Comparison of ENCODE assay signal across 10 cellular contexts in genomic region chr16:56281256-56281805, GRCh38.
A peak's percentile ranks its signal among the peaks of the same experiment; 100 is the strongest.
DNase-seq lines count a peak whose midpoint lies in the region; ATAC-seq and TF ChIP-seq lines count a peak whose summit lies in the region.
"Had no signal": no experiment of that assay in that cellular context is flagged by ENCODE, and none has a peak within 500 bp of the region (broad histone marks: within the 10 kb centered on the region; RNA-seq: fewer than 3 reads in every experiment).

No MANE protein-coding gene starts in this region.

- POLR2A ChIA-PET in activated CD4-positive, alpha-beta memory T cell treated with anti-CD3 and anti-CD28 coated beads, Interleukin-2, amount 10 ng/mL, durations not matched to agents 7 days and 5 days (lab: Charles Lee) = interaction anchor here (1.1 kb wide), 1 partner anchor 51 kb away, joined by 3 read pairs; no protein-coding TSS in a partner anchor
- POLR2A ChIA-PET in GM10248 (lab: Yijun Ruan, JAX) = no interaction called here

- H3K9me3 Mint-ChIP-seq in HFFc6 (no peaks in the 10 kb centered on the region), immature natural killer cell (no peaks in the 10 kb centered on the region)
- H3K9me3 Mint-ChIP-seq in activated CD4-positive, alpha-beta memory T cell treated with anti-CD3 and anti-CD28 coated beads, Interleukin-2, amount 10 ng/mL, durations not matched to agents 7 days and 5 days = no peaks in the 10 kb centered on the region

- no peak overlapping the region for H3K4me3 Mint-ChIP-seq in HFFc6
- H3K4me3 Mint-ChIP-seq in T-helper 17 cell = no peak overlapping the region
- H3K4me3 Mint-ChIP-seq in immature natural killer cell = no peak overlapping the region
- no peak overlapping the region for H3K4me3 Mint-ChIP-seq in activated CD4-positive, alpha-beta memory T cell treated with anti-CD3 and anti-CD28 coated beads, Interleukin-2, amount 10 ng/mL, durations not matched to agents 7 days and 5 days

- H3K4me1 Mint-ChIP-seq in HFFc6 (ENCODE audit: low read depth) (peaks cover 2% of the 10 kb centered on the region), T-helper 17 cell (peaks cover 30% of the 10 kb centered on the region), immature natural killer cell (peaks cover 29 to 36% of the 10 kb centered on the region in 2 donors)
- peaks cover 25% of the 10 kb centered on the region for H3K4me1 Mint-ChIP-seq in activated CD4-positive, alpha-beta memory T cell treated with anti-CD3 and anti-CD28 coated beads, Interleukin-2, amount 10 ng/mL, durations not matched to agents 7 days and 5 days

- no peak for ATAC-seq in T-helper 17 cell
- ATAC-seq in HG02798 (IDR thresholded peaks at IDR 0.05; ENCODE audit: poor library complexity, unreplicated experiment) = no peak

- H3K9me3 ChIP-seq in T-helper 17 cell (ENCODE audit: control insufficient read depth, low read length, poor library complexity, severe bottlenecking) = no peaks in the 10 kb centered on the region

- peaks cover 15% of the 10 kb centered on the region for H3K27me3 Mint-ChIP-seq in HFFc6 (ENCODE audit: insufficient read depth)
- no peaks in the 10 kb centered on the region for H3K27me3 Mint-ChIP-seq in T-helper 17 cell
- peaks cover 3 to 5% (median 4%) of the 10 kb centered on the region in 3 donors for H3K27me3 Mint-ChIP-seq in immature natural killer cell (ENCODE audit: low read depth in 3 of 3)
- no peaks in the 10 kb centered on the region for H3K27me3 Mint-ChIP-seq in activated CD4-positive, alpha-beta memory T cell treated with anti-CD3 and anti-CD28 coated beads, Interleukin-2, amount 10 ng/mL, durations not matched to agents 7 days and 5 days

- H3K27ac Mint-ChIP-seq in HFFc6 (no peak overlapping the region), T-helper 17 cell (peak overlapping the region; percentile 89), immature natural killer cell (peak overlapping the region in 2 of 6 donors; percentile 7 to 73)
- H3K27ac Mint-ChIP-seq in activated CD4-positive, alpha-beta memory T cell treated with anti-CD3 and anti-CD28 coated beads, Interleukin-2, amount 10 ng/mL, durations not matched to agents 7 days and 5 days = no peak overlapping the region

- H3K27ac ChIP-seq in C4-2B = no peak overlapping the region
- H3K27ac ChIP-seq: SK-N-MC, skin epidermis had no signal

- CTCF ChIA-PET in activated CD4-positive, alpha-beta memory T cell treated with anti-CD3 and anti-CD28 coated beads, Interleukin-2, amount 10 ng/mL, durations not matched to agents 7 days and 5 days (lab: Charles Lee) = interaction anchor here (0.8 to 1.7 kb wide), 8 partner anchors 8 to 337 kb away, joined by 3 to 6 read pairs (median 4); no protein-coding TSS in a partner anchor
- CTCF ChIA-PET in GM10248 (lab: Yijun Ruan, JAX) = interaction anchor here (1.3 to 2.0 kb wide), 4 partner anchors 12 to 333 kb away, joined by 3 to 5 read pairs (median 4); no protein-coding TSS in a partner anchor

- H3K36me3 Mint-ChIP-seq in HFFc6 (ENCODE audit: low read depth) (no peaks in the 10 kb centered on the region), T-helper 17 cell (ENCODE audit: low read depth) (no peaks in the 10 kb centered on the region), immature natural killer cell (no peaks in the 10 kb centered on the region)
- H3K36me3 Mint-ChIP-seq in activated CD4-positive, alpha-beta memory T cell treated with anti-CD3 and anti-CD28 coated beads, Interleukin-2, amount 10 ng/mL, durations not matched to agents 7 days and 5 days (ENCODE audit: low read depth) = no peaks in the 10 kb centered on the region

- no peak for DNase-seq in HFFc6
- no peak for DNase-seq in T-helper 17 cell
- DNase-seq in immature natural killer cell = peak in 2 of 3 donors; percentile 12 to 17
- no peak for DNase-seq in activated CD4-positive, alpha-beta memory T cell treated with anti-CD3 and anti-CD28 coated beads, Interleukin-2, amount 10 ng/mL, durations not matched to agents 7 days and 5 days
- DNase-seq in GF-D8 (lab: John Stamatoyannopoulos, UW) = no peak
- DNase-seq in GM10248 (ENCODE audit: extremely low spot score) = no peak

- TF ChIP-seq CTCF in C4-2B (conservative IDR thresholded peaks at IDR 0.05) (peak; percentile 46), HFFc6 (IDR thresholded peaks at IDR 0.05) (peak; percentile 76), GM10248 (IDR thresholded peaks at IDR 0.05; ENCODE audit: control extremely low read depth, extremely low read depth, low read depth, missing control alignments) (no peak)

Comparison
In these comparisons a context has a peak if more than half of its experiments do, and no peak if none do; other contexts are left out.
1. DNase-seq: peak in immature natural killer cell (2 of 3); none in HFFc6 (single experiment), T-helper 17 cell (0 of 3), activated CD4-positive, alpha-beta memory T cell treated with anti-CD3 and anti-CD28 coated beads, Interleukin-2, amount 10 ng/mL, durations not matched to agents 7 days and 5 days (single experiment), GF-D8 (single experiment) and GM10248 (single experiment).